34 cellular contexts compared by ENCODE assay signal in the genomic region with DNA sequence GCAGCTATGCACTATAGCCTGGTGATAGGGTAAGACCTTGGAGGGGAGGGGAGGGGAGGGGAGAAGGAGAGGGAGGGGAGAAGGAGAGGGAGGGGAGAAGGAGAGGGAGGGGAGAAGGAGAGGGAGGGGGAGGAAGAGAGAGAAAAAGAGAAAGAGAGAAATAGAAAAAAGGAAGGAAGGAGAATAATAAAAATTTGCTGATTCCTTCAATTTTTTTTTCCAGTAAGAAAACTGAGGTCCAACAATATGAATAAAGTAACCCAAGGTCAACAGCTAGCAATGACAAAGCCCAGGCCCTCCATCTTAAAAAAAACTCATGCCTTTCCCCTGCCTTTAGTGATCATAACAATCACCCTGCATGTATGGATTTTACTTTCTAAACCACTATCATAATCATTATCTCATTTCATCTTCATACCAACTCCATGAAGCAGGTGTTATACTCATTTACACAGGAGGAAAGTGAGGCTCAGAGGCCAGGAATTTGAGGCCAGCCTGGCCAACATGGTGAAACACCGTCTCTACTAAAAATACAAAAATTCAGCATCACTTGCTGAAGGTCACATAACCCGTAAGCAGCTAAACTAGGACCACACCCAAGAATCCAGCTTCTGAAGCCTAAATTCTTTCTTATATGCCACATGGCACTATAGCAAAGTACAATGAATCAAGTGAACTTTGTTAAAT. TPM values are rescaled to one million over a fixed set of nuclear protein-coding genes. Genes with fewer than 3 reads are reported as not detected.
"Had no signal": no experiment of that assay in that cellular context is flagged by ENCODE, and none has a peak within 500 bp of the region (broad histone marks: within the 10 kb centered on the region; RNA-seq: fewer than 3 reads in every experiment).

No MANE protein-coding gene starts in this region.

- H3K9me3 ChIP-seq: adrenal gland, body of pancreas had no signal

- FAIRE-seq: colon, frontal cortex had no signal

- H3K9me3 Mint-ChIP-seq: activated CD4-positive, alpha-beta memory T cell treated with anti-CD3 and anti-CD28 coated beads for 36 hours; activated naive CD4-positive, alpha-beta T cell treated with anti-CD3 and anti-CD28 coated beads for 36 hours; activated naive CD4-positive, alpha-beta T cell treated with anti-CD3 and anti-CD28 coated beads, Interleukin-2, amount 50 U/mL, for 24 hours; activated naive CD8-positive, alpha-beta T cell treated with anti-CD3 and anti-CD28 coated beads for 36 hours; activated naive CD8-positive, alpha-beta T cell treated with anti-CD3 and anti-CD28 coated beads, Interleukin-2, amount 50 U/mL, for 24 hours; activated T-helper 1 cell treated with anti-CD3 and anti-CD28 coated beads, Interleukin-12 subunit alpha, Interleukin-12 subunit beta, Interleukin-2, Interleukin-4 antibody, amounts not matched to agents 30 ng/mL and 10 ng/mL and 1 ng/mL, durations not matched to agents 14 hours and 24 hours and 36 hours; activated T-helper 2 cell treated with anti-CD3 and anti-CD28 coated beads, Interferon-gamma antibody, Interleukin-2, Interleukin-4, amounts not matched to agents 10 μg/mL and 5 μg/mL and 100 μg/mL, durations not matched to agents 14 hours and 24 hours and 36 hours; endodermal cell had no signal

- H3K27ac Mint-ChIP-seq: activated CD4-positive, alpha-beta memory T cell treated with anti-CD3 and anti-CD28 coated beads for 36 hours; activated CD4-positive, alpha-beta T cell treated with anti-CD3 and anti-CD28 coated beads for 36 hours; activated CD4-positive, alpha-beta T cell treated with anti-CD3 and anti-CD28 coated beads, Interleukin-2, amount 10 ng/mL, durations not matched to agents 24 days and 14 days; activated CD8-positive, alpha-beta memory T cell treated with anti-CD3 and anti-CD28 coated beads, Interleukin-2, amount 10 ng/mL, durations not matched to agents 7 days and 5 days; activated CD8-positive, alpha-beta T cell treated with anti-CD3 and anti-CD28 coated beads, Interleukin-2, amount 10 ng/mL, durations not matched to agents 7 days and 5 days; activated naive CD4-positive, alpha-beta T cell treated with anti-CD3 and anti-CD28 coated beads for 36 hours; activated naive CD4-positive, alpha-beta T cell treated with anti-CD3 and anti-CD28 coated beads, Interleukin-2, amount 50 U/mL, for 24 hours; activated naive CD8-positive, alpha-beta T cell treated with anti-CD3 and anti-CD28 coated beads for 36 hours; activated naive CD8-positive, alpha-beta T cell treated with anti-CD3 and anti-CD28 coated beads, Interleukin-2, amount 50 U/mL, for 24 hours; activated T-helper 1 cell treated with anti-CD3 and anti-CD28 coated beads, Interleukin-12 subunit alpha, Interleukin-12 subunit beta, Interleukin-2, Interleukin-4 antibody, amounts not matched to agents 30 ng/mL and 10 ng/mL and 1 ng/mL, durations not matched to agents 14 hours and 24 hours and 36 hours; activated T-helper 2 cell treated with anti-CD3 and anti-CD28 coated beads, Interferon-gamma antibody, Interleukin-2, Interleukin-4, amounts not matched to agents 10 μg/mL and 5 μg/mL and 100 μg/mL, durations not matched to agents 14 hours and 24 hours and 36 hours; endodermal cell had no signal

- H3K4me3 Mint-ChIP-seq: activated CD4-positive, alpha-beta memory T cell treated with anti-CD3 and anti-CD28 coated beads for 36 hours; activated CD4-positive, alpha-beta T cell treated with anti-CD3 and anti-CD28 coated beads for 36 hours; activated CD4-positive, alpha-beta T cell treated with anti-CD3 and anti-CD28 coated beads, Interleukin-2, amount 10 ng/mL, durations not matched to agents 24 days and 14 days; activated CD8-positive, alpha-beta memory T cell treated with anti-CD3 and anti-CD28 coated beads, Interleukin-2, amount 10 ng/mL, durations not matched to agents 7 days and 5 days; activated CD8-positive, alpha-beta T cell treated with anti-CD3 and anti-CD28 coated beads, Interleukin-2, amount 10 ng/mL, durations not matched to agents 7 days and 5 days; activated naive CD4-positive, alpha-beta T cell treated with anti-CD3 and anti-CD28 coated beads for 36 hours; activated naive CD4-positive, alpha-beta T cell treated with anti-CD3 and anti-CD28 coated beads, Interleukin-2, amount 50 U/mL, for 24 hours; activated naive CD8-positive, alpha-beta T cell treated with anti-CD3 and anti-CD28 coated beads for 36 hours; activated naive CD8-positive, alpha-beta T cell treated with anti-CD3 and anti-CD28 coated beads, Interleukin-2, amount 50 U/mL, for 24 hours; activated T-helper 1 cell treated with anti-CD3 and anti-CD28 coated beads, Interleukin-12 subunit alpha, Interleukin-12 subunit beta, Interleukin-2, Interleukin-4 antibody, amounts not matched to agents 30 ng/mL and 10 ng/mL and 1 ng/mL, durations not matched to agents 14 hours and 24 hours and 36 hours; endodermal cell had no signal

- H3K4me3 ChIP-seq: adrenal gland, body of pancreas had no signal

- H3K4me1 ChIP-seq: body of pancreas had no signal

- H3K36me3 ChIP-seq: adrenal gland had no signal

- H3K27ac ChIP-seq: adrenal gland, body of pancreas had no signal

- ATAC-seq: activated CD4-positive, alpha-beta T cell treated with anti-CD3 and anti-CD28 coated beads for 36 hours; activated CD8-positive, alpha-beta memory T cell treated with anti-CD3 and anti-CD28 coated beads, Interleukin-2, amount 10 ng/mL, durations not matched to agents 7 days and 5 days; activated CD8-positive, alpha-beta T cell treated with anti-CD3 and anti-CD28 coated beads, Interleukin-2, amount 10 ng/mL, durations not matched to agents 7 days and 5 days; activated naive CD8-positive, alpha-beta T cell treated with anti-CD3 and anti-CD28 coated beads, Interleukin-2, amount 50 U/mL, for 24 hours; body of pancreas; esophagus mucosa had no signal

- H3K4me1 Mint-ChIP-seq: activated naive CD4-positive, alpha-beta T cell treated with anti-CD3 and anti-CD28 coated beads, Interleukin-2, amount 50 U/mL, for 24 hours had no signal

- H3K36me3 Mint-ChIP-seq: activated CD4-positive, alpha-beta memory T cell treated with anti-CD3 and anti-CD28 coated beads for 36 hours; activated naive CD4-positive, alpha-beta T cell treated with anti-CD3 and anti-CD28 coated beads, Interleukin-2, amount 50 U/mL, for 24 hours; activated naive CD8-positive, alpha-beta T cell treated with anti-CD3 and anti-CD28 coated beads for 36 hours had no signal

- H3K27me3 ChIP-seq: adrenal gland, body of pancreas had no signal

- DNase-seq: activated CD4-positive, alpha-beta memory T cell treated with anti-CD3 and anti-CD28 coated beads for 36 hours; activated CD4-positive, alpha-beta T cell treated with anti-CD3 and anti-CD28 coated beads for 36 hours; activated CD4-positive, alpha-beta T cell treated with anti-CD3 and anti-CD28 coated beads, Interleukin-2, amount 10 ng/mL, durations not matched to agents 24 days and 14 days; activated CD4-positive, CD25-positive, alpha-beta regulatory T cell; activated CD4-positive, CD25-positive, alpha-beta regulatory T cell treated with anti-CD3 and anti-CD28 coated beads, Interleukin-2, amount 50 U/mL, for 72 hours; activated CD8-positive, alpha-beta memory T cell treated with anti-CD3 and anti-CD28 coated beads, Interleukin-2, amount 10 ng/mL, durations not matched to agents 7 days and 5 days; activated CD8-positive, alpha-beta memory T cell treated with anti-CD3 and anti-CD28 coated beads, Interleukin-2, amount 50 U/mL, for 4 hours; activated CD8-positive, alpha-beta T cell treated with anti-CD3 and anti-CD28 coated beads, Interleukin-2, amount 10 ng/mL, durations not matched to agents 7 days and 5 days; activated effector memory CD4-positive, alpha-beta T cell treated with anti-CD3 and anti-CD28 coated beads, Interleukin-2, amount 50 U/mL, for 16 hours; activated naive CD4-positive, alpha-beta T cell treated with anti-CD3 and anti-CD28 coated beads for 36 hours; activated naive CD8-positive, alpha-beta T cell treated with anti-CD3 and anti-CD28 coated beads for 36 hours; activated naive CD8-positive, alpha-beta T cell treated with anti-CD3 and anti-CD28 coated beads, Interleukin-2, amount 50 U/mL, for 24 hours; activated T-cell treated with anti-CD3 and anti-CD28 coated beads, Interleukin-2, amount 50 U/mL, for 1 hour; activated T-cell treated with anti-CD3 and anti-CD28 coated beads, Interleukin-2, amount 50 U/mL, for 48 hours; amygdala; aorta; body of pancreas; caudate nucleus; effector memory CD4-positive, alpha-beta T cell; endodermal cell; foreskin fibroblast; head of caudate nucleus; T-helper 2 cell had no signal

- H3K27me3 Mint-ChIP-seq: activated CD4-positive, alpha-beta memory T cell treated with anti-CD3 and anti-CD28 coated beads for 36 hours; activated CD4-positive, alpha-beta T cell treated with anti-CD3 and anti-CD28 coated beads for 36 hours; activated naive CD4-positive, alpha-beta T cell treated with anti-CD3 and anti-CD28 coated beads, Interleukin-2, amount 50 U/mL, for 24 hours; activated naive CD8-positive, alpha-beta T cell treated with anti-CD3 and anti-CD28 coated beads for 36 hours had no signal

RNA-seq across cellular contexts. Expression of a gene that starts 23.4 kb away (rescaled TPM):
- total RNA-seq: activated CD4-positive, alpha-beta memory T cell treated with anti-CD3 and anti-CD28 coated beads for 36 hours; activated CD4-positive, alpha-beta T cell treated with anti-CD3 and anti-CD28 coated beads for 36 hours; activated CD4-positive, alpha-beta T cell treated with anti-CD3 and anti-CD28 coated beads, Interleukin-2, amount 10 ng/mL, durations not matched to agents 24 days and 14 days; activated CD8-positive, alpha-beta memory T cell treated with anti-CD3 and anti-CD28 coated beads for 36 hours; activated CD8-positive, alpha-beta memory T cell treated with anti-CD3 and anti-CD28 coated beads, Interleukin-2, amount 10 ng/mL, durations not matched to agents 7 days and 5 days; activated CD8-positive, alpha-beta T cell treated with anti-CD3 and anti-CD28 coated beads, Interleukin-2, amount 10 ng/mL, durations not matched to agents 7 days and 5 days; activated naive CD4-positive, alpha-beta T cell treated with anti-CD3 and anti-CD28 coated beads for 36 hours; activated naive CD8-positive, alpha-beta T cell treated with anti-CD3 and anti-CD28 coated beads for 36 hours; activated T-helper 1 cell treated with anti-CD3 and anti-CD28 coated beads, Interleukin-12 subunit alpha, Interleukin-12 subunit beta, Interleukin-2, Interleukin-4 antibody, amounts not matched to agents 30 ng/mL and 10 ng/mL and 1 ng/mL, durations not matched to agents 14 hours and 24 hours and 36 hours; activated T-helper 2 cell treated with anti-CD3 and anti-CD28 coated beads, Interferon-gamma antibody, Interleukin-2, Interleukin-4, amounts not matched to agents 10 μg/mL and 5 μg/mL and 100 μg/mL, durations not matched to agents 14 hours and 24 hours and 36 hours; adrenal gland; aorta; body of pancreas; chondrocyte; dermis microvascular lymphatic vessel endothelial cell; epithelial cell of proximal tubule; esophagus mucosa; frontal cortex had no signal
- polyA plus RNA-seq: adrenal gland, aorta had no signal
